ENCODE assay signal across 1 cellular context in the genomic region with DNA sequence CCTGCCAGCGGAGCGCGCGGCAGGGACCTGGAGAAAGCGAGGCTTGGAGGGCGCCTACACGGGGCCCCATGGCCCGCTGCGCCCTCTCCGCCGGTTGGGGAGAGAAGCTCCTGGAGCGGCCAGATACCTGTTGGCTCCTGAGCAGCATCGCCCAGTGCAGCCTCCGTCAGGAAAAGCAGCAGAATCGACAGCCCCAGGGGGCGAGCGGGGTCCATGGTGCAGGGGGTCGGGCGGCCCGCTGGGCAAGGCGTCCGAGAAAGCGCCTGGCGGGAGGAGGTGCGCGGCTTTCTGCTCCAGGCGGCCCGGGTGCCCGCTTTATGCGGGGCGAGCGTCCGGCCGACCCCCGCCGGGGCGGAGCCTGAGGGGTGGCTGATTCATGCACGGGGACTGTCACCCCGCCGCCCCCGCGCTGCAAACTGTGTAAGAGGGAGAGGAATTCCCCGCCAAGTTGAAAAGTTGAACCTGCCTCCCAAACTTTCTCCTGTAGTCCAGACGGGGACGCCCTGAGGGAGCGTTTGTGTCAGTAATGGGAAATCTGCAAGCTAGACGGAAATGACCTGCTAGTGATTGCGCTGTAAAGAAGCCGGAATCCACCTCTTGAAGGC.
TF ChIP-seq lines count a peak whose summit lies in the region.

A gene with protein sequence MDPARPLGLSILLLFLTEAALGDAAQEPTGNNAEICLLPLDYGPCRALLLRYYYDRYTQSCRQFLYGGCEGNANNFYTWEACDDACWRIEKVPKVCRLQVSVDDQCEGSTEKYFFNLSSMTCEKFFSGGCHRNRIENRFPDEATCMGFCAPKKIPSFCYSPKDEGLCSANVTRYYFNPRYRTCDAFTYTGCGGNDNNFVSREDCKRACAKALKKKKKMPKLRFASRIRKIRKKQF (minus strand): TSS at position 290 of the 605 bp plus-strand sequence. CDS start 75 bp downstream, at position 215.

TF ChIP-seq in A549, 52 proteins besides CTCF, POLR2A, EP300 and RAD21 (continued from another document):
- TF ChIP-seq, protein P1, sequence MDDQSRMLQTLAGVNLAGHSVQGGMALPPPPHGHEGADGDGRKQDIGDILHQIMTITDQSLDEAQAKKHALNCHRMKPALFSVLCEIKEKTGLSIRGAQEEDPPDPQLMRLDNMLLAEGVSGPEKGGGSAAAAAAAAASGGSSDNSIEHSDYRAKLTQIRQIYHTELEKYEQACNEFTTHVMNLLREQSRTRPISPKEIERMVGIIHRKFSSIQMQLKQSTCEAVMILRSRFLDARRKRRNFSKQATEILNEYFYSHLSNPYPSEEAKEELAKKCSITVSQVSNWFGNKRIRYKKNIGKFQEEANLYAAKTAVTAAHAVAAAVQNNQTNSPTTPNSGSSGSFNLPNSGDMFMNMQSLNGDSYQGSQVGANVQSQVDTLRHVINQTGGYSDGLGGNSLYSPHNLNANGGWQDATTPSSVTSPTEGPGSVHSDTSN (IDR thresholded peaks at IDR 0.05) = peak; percentile 56; the same call in 1 of the 2 replicates
- TF ChIP-seq CBX8 (IDR thresholded peaks at IDR 0.05) (no peak), RNF2 (IDR thresholded peaks at IDR 0.05; ENCODE audit: borderline replicate concordance, low read depth) (no peak), HEYL (CRISPR knock-in tag; IDR thresholded peaks at IDR 0.05) (no peak), EHMT2 (IDR thresholded peaks at IDR 0.05; ENCODE audit: low read depth) (no peak), FOSB (CRISPR knock-in tag; IDR thresholded peaks at IDR 0.05) (no peak), FOXS1 (CRISPR knock-in tag; IDR thresholded peaks at IDR 0.05) (no peak), ZSCAN20 (CRISPR knock-in tag; IDR thresholded peaks at IDR 0.05) (no peak), TFCP2L1 (CRISPR knock-in tag; IDR thresholded peaks at IDR 0.05) (no peak), POLR2AphosphoS2 (conservative IDR thresholded peaks at IDR 0.05; ENCODE audit: low read length) (no peak), ZNF302 (CRISPR knock-in tag; IDR thresholded peaks at IDR 0.05) (no peak), HDAC2 (IDR thresholded peaks at IDR 0.05) (no peak; the same call in none of the 2 replicates), RARB (CRISPR knock-in tag; IDR thresholded peaks at IDR 0.05) (0 out of 2 replicates have a peak, but pooled peaks have one; percentile 22), RCOR1 (IDR thresholded peaks at IDR 0.05; ENCODE audit: low read depth, low read length) (no peak), GATA3 (IDR thresholded peaks at IDR 0.05; ENCODE audit: borderline replicate concordance) (peak; percentile 73), JUN (IDR thresholded peaks at IDR 0.05) (peak; percentile 84 to 91), CEBPB (IDR thresholded peaks at IDR 0.05) (peak in 1 of 2 experiments; percentile 44; a peak in 1 of 4 replicates), MAZ (IDR thresholded peaks at IDR 0.05; ENCODE audit: borderline replicate concordance, low read depth, low read length) (no peak), NR3C1 (IDR thresholded peaks at IDR 0.05) (no peak), MYC (IDR thresholded peaks at IDR 0.05; ENCODE audit: borderline replicate concordance, low read length) (0 out of 2 replicates have a peak, but pooled peaks have one; percentile 19), RFX5 (IDR thresholded peaks at IDR 0.05) (no peak), SREBF2 (IDR thresholded peaks at IDR 0.05) (no peak), JUNB (IDR thresholded peaks at IDR 0.05) (0 out of 2 replicates have a peak, but pooled peaks have one; percentile 19), KDM1A (IDR thresholded peaks at IDR 0.05; ENCODE audit: low read depth) (no peak), CBX2 (IDR thresholded peaks at IDR 0.05; ENCODE audit: borderline replicate concordance, low read depth) (no peak), SMC3 (IDR thresholded peaks at IDR 0.05) (peak; percentile 59), ZFP36 (IDR thresholded peaks at IDR 0.05; ENCODE audit: borderline replicate concordance, partially characterized antibody) (no peak)
- TF ChIP-seq, protein P2, sequence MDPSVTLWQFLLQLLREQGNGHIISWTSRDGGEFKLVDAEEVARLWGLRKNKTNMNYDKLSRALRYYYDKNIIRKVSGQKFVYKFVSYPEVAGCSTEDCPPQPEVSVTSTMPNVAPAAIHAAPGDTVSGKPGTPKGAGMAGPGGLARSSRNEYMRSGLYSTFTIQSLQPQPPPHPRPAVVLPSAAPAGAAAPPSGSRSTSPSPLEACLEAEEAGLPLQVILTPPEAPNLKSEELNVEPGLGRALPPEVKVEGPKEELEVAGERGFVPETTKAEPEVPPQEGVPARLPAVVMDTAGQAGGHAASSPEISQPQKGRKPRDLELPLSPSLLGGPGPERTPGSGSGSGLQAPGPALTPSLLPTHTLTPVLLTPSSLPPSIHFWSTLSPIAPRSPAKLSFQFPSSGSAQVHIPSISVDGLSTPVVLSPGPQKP (IDR thresholded peaks at IDR 0.05; ENCODE audit: low read depth, low read length) = no peak
- TF ChIP-seq, protein P3, sequence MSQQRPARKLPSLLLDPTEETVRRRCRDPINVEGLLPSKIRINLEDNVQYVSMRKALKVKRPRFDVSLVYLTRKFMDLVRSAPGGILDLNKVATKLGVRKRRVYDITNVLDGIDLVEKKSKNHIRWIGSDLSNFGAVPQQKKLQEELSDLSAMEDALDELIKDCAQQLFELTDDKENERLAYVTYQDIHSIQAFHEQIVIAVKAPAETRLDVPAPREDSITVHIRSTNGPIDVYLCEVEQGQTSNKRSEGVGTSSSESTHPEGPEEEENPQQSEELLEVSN (IDR thresholded peaks at IDR 0.05; ENCODE audit: borderline replicate concordance, low read depth) = no peak; the same call in 1 of the 2 replicates
- TF ChIP-seq, protein P4, sequence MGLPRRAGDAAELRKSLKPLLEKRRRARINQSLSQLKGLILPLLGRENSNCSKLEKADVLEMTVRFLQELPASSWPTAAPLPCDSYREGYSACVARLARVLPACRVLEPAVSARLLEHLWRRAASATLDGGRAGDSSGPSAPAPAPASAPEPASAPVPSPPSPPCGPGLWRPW (IDR thresholded peaks at IDR 0.05) = no peak
- TF ChIP-seq, protein P5, sequence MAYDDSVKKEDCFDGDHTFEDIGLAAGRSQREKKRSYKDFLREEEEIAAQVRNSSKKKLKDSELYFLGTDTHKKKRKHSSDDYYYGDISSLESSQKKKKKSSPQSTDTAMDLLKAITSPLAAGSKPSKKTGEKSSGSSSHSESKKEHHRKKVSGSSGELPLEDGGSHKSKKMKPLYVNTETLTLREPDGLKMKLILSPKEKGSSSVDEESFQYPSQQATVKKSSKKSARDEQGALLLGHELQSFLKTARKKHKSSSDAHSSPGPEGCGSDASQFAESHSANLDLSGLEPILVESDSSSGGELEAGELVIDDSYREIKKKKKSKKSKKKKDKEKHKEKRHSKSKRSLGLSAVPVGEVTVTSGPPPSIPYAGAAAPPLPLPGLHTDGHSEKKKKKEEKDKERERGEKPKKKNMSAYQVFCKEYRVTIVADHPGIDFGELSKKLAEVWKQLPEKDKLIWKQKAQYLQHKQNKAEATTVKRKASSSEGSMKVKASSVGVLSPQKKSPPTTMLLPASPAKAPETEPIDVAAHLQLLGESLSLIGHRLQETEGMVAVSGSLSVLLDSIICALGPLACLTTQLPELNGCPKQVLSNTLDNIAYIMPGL (CRISPR knock-in tag; IDR thresholded peaks at IDR 0.05; ENCODE audit: borderline replicate concordance) = no peak; the same call in 1 of the 2 replicates
- TF ChIP-seq, protein P6, sequence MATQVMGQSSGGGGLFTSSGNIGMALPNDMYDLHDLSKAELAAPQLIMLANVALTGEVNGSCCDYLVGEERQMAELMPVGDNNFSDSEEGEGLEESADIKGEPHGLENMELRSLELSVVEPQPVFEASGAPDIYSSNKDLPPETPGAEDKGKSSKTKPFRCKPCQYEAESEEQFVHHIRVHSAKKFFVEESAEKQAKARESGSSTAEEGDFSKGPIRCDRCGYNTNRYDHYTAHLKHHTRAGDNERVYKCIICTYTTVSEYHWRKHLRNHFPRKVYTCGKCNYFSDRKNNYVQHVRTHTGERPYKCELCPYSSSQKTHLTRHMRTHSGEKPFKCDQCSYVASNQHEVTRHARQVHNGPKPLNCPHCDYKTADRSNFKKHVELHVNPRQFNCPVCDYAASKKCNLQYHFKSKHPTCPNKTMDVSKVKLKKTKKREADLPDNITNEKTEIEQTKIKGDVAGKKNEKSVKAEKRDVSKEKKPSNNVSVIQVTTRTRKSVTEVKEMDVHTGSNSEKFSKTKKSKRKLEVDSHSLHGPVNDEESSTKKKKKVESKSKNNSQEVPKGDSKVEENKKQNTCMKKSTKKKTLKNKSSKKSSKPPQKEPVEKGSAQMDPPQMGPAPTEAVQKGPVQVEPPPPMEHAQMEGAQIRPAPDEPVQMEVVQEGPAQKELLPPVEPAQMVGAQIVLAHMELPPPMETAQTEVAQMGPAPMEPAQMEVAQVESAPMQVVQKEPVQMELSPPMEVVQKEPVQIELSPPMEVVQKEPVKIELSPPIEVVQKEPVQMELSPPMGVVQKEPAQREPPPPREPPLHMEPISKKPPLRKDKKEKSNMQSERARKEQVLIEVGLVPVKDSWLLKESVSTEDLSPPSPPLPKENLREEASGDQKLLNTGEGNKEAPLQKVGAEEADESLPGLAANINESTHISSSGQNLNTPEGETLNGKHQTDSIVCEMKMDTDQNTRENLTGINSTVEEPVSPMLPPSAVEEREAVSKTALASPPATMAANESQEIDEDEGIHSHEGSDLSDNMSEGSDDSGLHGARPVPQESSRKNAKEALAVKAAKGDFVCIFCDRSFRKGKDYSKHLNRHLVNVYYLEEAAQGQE (IDR thresholded peaks at IDR 0.05) = no peak
